1 cellular context compared by ENCODE assay signal in the genomic region with DNA sequence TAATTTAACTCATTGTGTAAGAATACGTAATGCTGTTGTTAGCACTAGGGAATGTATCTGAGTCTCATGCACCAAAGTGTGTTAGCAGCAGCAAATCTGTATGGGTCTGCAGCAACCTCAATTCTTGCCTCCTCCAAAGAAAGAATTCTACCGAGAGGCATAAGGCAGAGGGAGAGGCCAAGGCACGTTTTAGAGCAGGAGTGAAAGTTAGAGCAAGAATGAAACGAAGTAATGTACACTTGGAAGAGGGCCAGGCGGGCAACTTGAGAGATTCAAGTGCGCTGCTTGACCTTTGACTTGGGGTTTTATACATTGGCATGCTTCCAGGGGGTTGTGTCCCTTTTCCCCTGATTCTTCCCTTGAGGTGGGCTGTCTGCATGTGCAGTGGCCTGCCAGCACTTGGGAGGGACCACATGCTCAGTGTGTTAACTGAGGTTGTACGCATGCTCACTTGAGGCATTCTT.
TF ChIP-seq lines count a peak whose summit lies in the region.

No MANE protein-coding gene starts in this region.

TF ChIP-seq in H1, 55 proteins besides CTCF, POLR2A, EP300 and RAD21:
- TF ChIP-seq E2F6 (IDR thresholded peaks at IDR 0.05) (0 out of 2 replicates have a peak, but pooled peaks have one; percentile 26), MAFK (IDR thresholded peaks at IDR 0.05; ENCODE audit: low read depth, low read length) (no peak), CREB1 (IDR thresholded peaks at IDR 0.05) (no peak), CEBPB (IDR thresholded peaks at IDR 0.05; ENCODE audit: low read depth, low read length) (no peak), FOSL1 (IDR thresholded peaks at IDR 0.05; ENCODE audit: insufficient read depth, low read depth, low read length) (no peak)
